ENCODE assay signal across 11 cellular contexts in genomic region chr2:150572961-150573395, GRCh38.
DNase-seq lines count a peak whose midpoint lies in the region; ATAC-seq and TF ChIP-seq lines count a peak whose summit lies in the region.
"Had no signal": no experiment of that assay in that cellular context is flagged by ENCODE, and none has a peak within 500 bp of the region (broad histone marks: within the 10 kb centered on the region; RNA-seq: fewer than 3 reads in every experiment).

No MANE protein-coding gene starts in this region.

- ATAC-seq in GM19035 (IDR thresholded peaks at IDR 0.05; ENCODE audit: unreplicated experiment) (peak; percentile 91), HG03175 (IDR thresholded peaks at IDR 0.05; ENCODE audit: unreplicated experiment) (peak; percentile 98), foreskin keratinocyte (peak; percentile 62)
- ATAC-seq: right lobe of liver had no signal

- H3K9me3 ChIP-seq in GM23248 (ENCODE audit: low read depth), result no peaks in the 10 kb centered on the region
- H3K9me3 ChIP-seq: right lobe of liver, thoracic aorta had no signal

- 0 out of 2 replicates have a peak overlapping the region, but pooled peaks have one; percentile 17 for H2AFZ ChIP-seq in GM23248

- in situ Hi-C loops in GM23248 (cut with MboI), result no loop called here

- H3K9me2 ChIP-seq in GM23248 (ENCODE audit: insufficient read depth), result no peaks in the 10 kb centered on the region

- no peak overlapping the region for H3K4me3 ChIP-seq in GM23248
- H3K4me3 ChIP-seq: right lobe of liver, thoracic aorta had no signal

- no peak for TF ChIP-seq CTCF in foreskin keratinocyte (conservative IDR thresholded peaks at IDR 0.05)

- H3K4me1 ChIP-seq in GM23248 (ENCODE audit: insufficient read depth) (peaks cover 45% of the 10 kb centered on the region), foreskin keratinocyte (peaks cover 37% of the 10 kb centered on the region)
- H3K4me1 ChIP-seq: right lobe of liver had no signal

- H4K20me1 ChIP-seq in GM23248 (ENCODE audit: insufficient read depth), result no peaks in the 10 kb centered on the region

- no peak overlapping the region for H3K9ac ChIP-seq in GM23248

- no peak overlapping the region for H3K4me2 ChIP-seq in GM23248 (ENCODE audit: unreplicated experiment)

- no peaks in the 10 kb centered on the region for H3K79me2 ChIP-seq in GM23248 (ENCODE audit: insufficient read depth)

- peaks cover 24% of the 10 kb centered on the region for H3F3A ChIP-seq in GM23248 (ENCODE audit: insufficient read depth)

- no peak overlapping the region for H3K27ac ChIP-seq in GM23248
- peak overlapping the region; percentile 89 for H3K27ac ChIP-seq in foreskin keratinocyte
- H3K27ac ChIP-seq: right lobe of liver, thoracic aorta had no signal

- H3K27me3 ChIP-seq in GM23248 (replicated peaks; ENCODE audit: insufficient read depth) (no peaks in the 10 kb centered on the region), foreskin keratinocyte (no peaks in the 10 kb centered on the region)
- H3K27me3 ChIP-seq: right lobe of liver had no signal

- H3K36me3 ChIP-seq in GM23248 (ENCODE audit: low read depth), result no peaks in the 10 kb centered on the region
- H3K36me3 ChIP-seq: right lobe of liver, thoracic aorta had no signal

- DNase-seq in GM23248 (no peak), foreskin keratinocyte (peak; percentile 99), NCI-H82 (lab: John Stamatoyannopoulos, UW) (no peak), LoVo (ENCODE audit: low spot score) (no peak), NCI-H2029 treated with DMSO at 0.1 percent for 48 hours (lab: John Stamatoyannopoulos, UW) (no peak)
- DNase-seq: hypothalamus, NCI-H1694 treated with DMSO at 0.1 percent for 48 hours, right lobe of liver had no signal

Comparison
In these comparisons a context has a peak if more than half of its experiments do, and no peak if none do; other contexts are left out.
1. DNase-seq: peak in foreskin keratinocyte (2 of 2); none in GM23248 (single experiment), NCI-H82 (single experiment), LoVo (single experiment) and NCI-H2029 treated with DMSO at 0.1 percent for 48 hours (single experiment).
2. Peak in every context shown above with its lines, with median percentiles within 50 percentile points of each other: ATAC-seq.